ENCODE assay signal across 10 cellular contexts in the genomic region with DNA sequence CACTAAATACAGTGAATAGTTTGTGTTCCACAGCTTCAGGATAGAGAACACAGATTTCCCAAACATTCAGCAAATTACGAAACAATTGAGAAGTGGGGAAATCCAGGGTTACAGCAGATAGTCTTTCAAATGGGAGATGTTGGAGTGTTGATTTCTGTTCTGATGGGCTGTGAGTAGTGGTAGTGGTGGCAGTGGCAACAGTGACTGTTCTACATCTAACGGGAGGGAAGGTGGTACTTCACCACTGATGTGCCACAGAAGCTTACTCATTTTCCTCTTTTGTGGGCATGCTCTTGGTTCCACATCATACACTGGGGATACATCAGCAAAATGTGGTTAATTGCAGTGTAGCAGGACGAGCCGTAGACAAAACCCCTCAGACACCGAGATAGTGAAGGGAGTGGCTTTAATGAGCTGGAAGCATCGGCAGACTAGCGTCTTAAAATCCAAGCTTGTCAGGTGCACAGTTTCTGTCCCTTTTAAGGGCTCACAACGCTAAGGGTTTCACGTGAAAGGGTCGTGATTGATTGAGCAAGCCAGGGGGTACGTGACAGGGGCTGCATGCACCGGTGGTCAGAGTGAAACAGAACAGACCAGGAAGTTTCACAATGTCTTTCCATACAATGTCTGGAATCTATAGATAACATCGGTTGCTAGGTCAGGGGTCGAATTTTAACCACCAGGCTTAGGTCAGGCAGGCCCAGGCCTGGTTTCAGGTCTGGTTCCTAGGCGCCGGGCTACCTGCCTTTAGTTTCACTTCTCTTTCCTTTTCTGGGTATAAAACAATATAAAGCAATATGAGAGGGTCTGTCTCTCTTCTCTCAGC.
DNase-seq lines count a peak whose midpoint lies in the region; ATAC-seq and TF ChIP-seq lines count a peak whose summit lies in the region.
"Had no signal": no experiment of that assay in that cellular context is flagged by ENCODE, and none has a peak within 500 bp of the region (broad histone marks: within the 10 kb centered on the region; RNA-seq: fewer than 3 reads in every experiment).

No MANE protein-coding gene starts in this region.

- no peak for TF ChIP-seq POLR2A in GM18505 (IDR thresholded peaks at IDR 0.05; ENCODE audit: borderline replicate concordance, extremely low read depth, insufficient read depth, insufficient read length)

- DNase-seq in fibroblast of peridontal ligament (ENCODE audit: extremely low read depth) (peak; percentile 3), AML-193 (lab: John Stamatoyannopoulos, UW) (no peak), NCI-H1694 treated with DMSO at 0.1 percent for 48 hours (lab: John Stamatoyannopoulos, UW) (no peak), Right ventricle myocardium superior (no peak), NCI-H2227 treated with DMSO at 0.1 percent for 48 hours (lab: John Stamatoyannopoulos, UW) (no peak)
- DNase-seq: effector CD8-positive, alpha-beta T cell; NCI-H1417 treated with DMSO at 0.1 percent for 48 hours had no signal

- ATAC-seq in GM18505 (IDR thresholded peaks at IDR 0.05; ENCODE audit: unreplicated experiment) (peak; percentile 72), GM21526 (IDR thresholded peaks at IDR 0.05; ENCODE audit: low FRiP score, unreplicated experiment) (peak; percentile 45), HG03565 (IDR thresholded peaks at IDR 0.05; ENCODE audit: unreplicated experiment) (peak; percentile 65), Right ventricle myocardium superior (ENCODE audit: poor library complexity) (no peak)

- intact Hi-C loops in Right ventricle myocardium superior (cut with DNase I): no loop called here
